Comparison of ENCODE assay signal across 9 cellular contexts in the genomic region with DNA sequence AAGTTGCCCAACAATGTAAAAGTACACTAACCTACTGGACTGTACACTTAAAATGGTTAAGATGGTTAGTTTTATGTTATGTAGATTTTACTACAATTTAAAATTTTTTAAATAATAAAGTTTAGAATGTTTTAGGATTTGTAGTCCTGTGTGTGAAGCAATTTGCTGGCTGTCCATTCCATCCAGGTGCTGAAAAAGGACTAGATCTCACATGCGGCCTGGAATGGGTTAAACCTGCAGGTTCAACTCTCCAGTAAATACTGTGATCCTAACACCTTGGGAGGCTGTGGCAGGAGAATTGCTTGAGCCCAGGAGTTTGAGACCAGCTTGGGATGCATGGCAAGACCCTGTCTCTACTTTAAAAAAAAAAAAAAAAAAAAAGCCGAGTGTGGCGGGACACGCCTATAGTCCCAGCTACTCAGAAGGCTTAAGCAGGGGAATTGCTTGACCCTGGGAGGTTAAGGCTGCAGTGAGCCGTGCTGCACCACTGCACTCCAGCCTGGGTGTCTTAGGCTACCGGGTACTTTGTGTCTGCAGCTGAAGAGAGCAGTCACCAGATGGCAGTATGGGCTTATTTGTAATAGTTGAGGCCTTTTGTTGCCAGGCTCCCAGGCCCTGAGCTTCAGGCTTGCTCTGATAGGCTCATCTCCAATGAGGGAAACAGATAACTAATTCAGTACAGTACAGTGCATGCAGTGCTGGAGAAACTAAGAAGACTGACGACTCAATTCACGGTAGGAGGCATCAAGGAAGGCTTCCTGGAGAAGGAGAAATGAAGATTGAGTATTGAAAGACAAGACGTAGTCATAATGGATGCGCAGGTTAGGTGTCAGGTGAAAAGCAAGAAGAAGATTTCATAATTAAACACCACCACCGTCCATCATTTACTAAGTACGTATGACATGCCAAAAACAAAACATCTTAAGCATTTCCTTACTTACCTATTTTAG.
DNase-seq lines count a peak whose midpoint lies in the region; ATAC-seq and TF ChIP-seq lines count a peak whose summit lies in the region.
"Had no signal": no experiment of that assay in that cellular context is flagged by ENCODE, and none has a peak within 500 bp of the region (broad histone marks: within the 10 kb centered on the region; RNA-seq: fewer than 3 reads in every experiment).

No MANE protein-coding gene starts in this region.

- peak; percentile 58 for TF ChIP-seq CTCF in lung (IDR thresholded peaks at IDR 0.05; ENCODE audit: control extremely low read depth, extremely low read depth)

- DNase-seq in EL (peak; percentile 78), NCI-H460 (ENCODE audit: extremely low read depth, low read depth) (peak; percentile 65), dermis microvascular lymphatic vessel endothelial cell (ENCODE audit: low read depth in 2 of 2) (peak; percentile 82 to 87), lung (ENCODE audit: low spot score) (peak; percentile 54)
- DNase-seq in activated CD4-positive, alpha-beta T cell treated with anti-CD3 and anti-CD28 coated beads for 36 hours: peak; percentile 73
- DNase-seq in stimulated activated CD8-positive, alpha-beta memory T cell treated with anti-CD3 and anti-CD28 coated beads, Interleukin-2, amount 100 ng/mL, for 48 hours (ENCODE audit: low read depth in 2 of 2): peak; percentile 12 to 19

- WGBS in lung, 2 donors: 40 to 43% methylated on average over 12 of the region's 12 CpGs

- no peaks in the 10 kb centered on the region for H3K4me1 ChIP-seq in lung (ENCODE audit: control insufficient read depth in 2 of 2, insufficient read depth in 2 of 2, low read length in 2 of 2)

- H3K27ac ChIP-seq in lung (ENCODE audit: low read depth in 1 of 2, low read length in 1 of 2): no peak overlapping the region

- CTCF ChIA-PET in activated CD4-positive, alpha-beta T cell treated with anti-CD3 and anti-CD28 coated beads for 36 hours (lab: Charles Lee): interaction anchor here (0.7 to 4.5 kb wide), 15 partner anchors 11 to 303 kb away, joined by 3 to 36 read pairs (median 3); no protein-coding TSS in a partner anchor

- H3K36me3 ChIP-seq in lung (ENCODE audit: control insufficient read depth in 2 of 2, insufficient read depth in 2 of 2, low read length in 2 of 2): no peaks in the 10 kb centered on the region

- intact Hi-C loops in activated CD4-positive, alpha-beta T cell treated with anti-CD3 and anti-CD28 coated beads for 36 hours (cut with DNase I, micrococcal nuclease): loop anchor here in 1 of 2 experiments (1.0 kb wide), 1 partner anchor 97 kb away; no protein-coding TSS in a partner anchor

- no peak overlapping the region for H3K27ac Mint-ChIP-seq in activated CD4-positive, alpha-beta T cell treated with anti-CD3 and anti-CD28 coated beads for 36 hours
- H3K27ac Mint-ChIP-seq: activated naive CD8-positive, alpha-beta T cell had no signal

- H3K9me3 ChIP-seq in lung (ENCODE audit: control insufficient read depth in 2 of 2, insufficient read depth in 1 of 2, low read length in 1 of 2): no peaks in the 10 kb centered on the region

- H3K27me3 ChIP-seq in lung (ENCODE audit: control insufficient read depth, insufficient read depth): no peaks in the 10 kb centered on the region

- POLR2A ChIA-PET in activated CD4-positive, alpha-beta T cell treated with anti-CD3 and anti-CD28 coated beads for 36 hours (lab: Charles Lee): interaction anchor here (0.6 kb wide), 1 partner anchor 236 kb away, joined by 3 read pairs; no protein-coding TSS in a partner anchor

- no peaks in the 10 kb centered on the region for H3K9me3 Mint-ChIP-seq in activated CD4-positive, alpha-beta T cell treated with anti-CD3 and anti-CD28 coated beads for 36 hours (ENCODE audit: low read depth)

- H3K27me3 Mint-ChIP-seq in activated CD4-positive, alpha-beta T cell treated with anti-CD3 and anti-CD28 coated beads for 36 hours: peaks cover 8% of the 10 kb centered on the region

- peak; percentile 75 for ATAC-seq in HG02973 (IDR thresholded peaks at IDR 0.05; ENCODE audit: unreplicated experiment)
- peak; percentile 84 for ATAC-seq in activated CD4-positive, alpha-beta T cell treated with anti-CD3 and anti-CD28 coated beads for 36 hours
- peak; percentile 83 for ATAC-seq in lung (ENCODE audit: insufficient read depth, low FRiP score)
- ATAC-seq in HG03342 (IDR thresholded peaks at IDR 0.05; ENCODE audit: unreplicated experiment): no peak

- H3K4me3 ChIP-seq in lung: no peak overlapping the region

- no peaks in the 10 kb centered on the region for H3K36me3 Mint-ChIP-seq in activated CD4-positive, alpha-beta T cell treated with anti-CD3 and anti-CD28 coated beads for 36 hours (ENCODE audit: low read depth)
- H3K36me3 Mint-ChIP-seq: activated naive CD8-positive, alpha-beta T cell had no signal

- no peak overlapping the region for H3K4me3 Mint-ChIP-seq in activated CD4-positive, alpha-beta T cell treated with anti-CD3 and anti-CD28 coated beads for 36 hours
- H3K4me3 Mint-ChIP-seq: activated naive CD8-positive, alpha-beta T cell had no signal

- peaks cover 6% of the 10 kb centered on the region for H3K4me1 Mint-ChIP-seq in activated CD4-positive, alpha-beta T cell treated with anti-CD3 and anti-CD28 coated beads for 36 hours

Comparison
In these comparisons a context has a peak if more than half of its experiments do, and no peak if none do; other contexts are left out.
1. DNase-seq: peak in every context shown above with its lines; median percentile 84 in dermis microvascular lymphatic vessel endothelial cell; 78 in EL; 73 in activated CD4-positive, alpha-beta T cell treated with anti-CD3 and anti-CD28 coated beads for 36 hours; 65 in NCI-H460; 54 in lung; 16 in stimulated activated CD8-positive, alpha-beta memory T cell treated with anti-CD3 and anti-CD28 coated beads, Interleukin-2, amount 100 ng/mL, for 48 hours.